ENCODE assay signal across 10 cellular contexts in genomic region chr19:3983542-3983914, GRCh38. TPM values are rescaled to one million over a fixed set of nuclear protein-coding genes. Genes with fewer than 3 reads are reported as not detected.
A peak's percentile ranks its signal among the peaks of the same experiment; 100 is the strongest.
DNase-seq lines count a peak whose midpoint lies in the region; ATAC-seq and TF ChIP-seq lines count a peak whose summit lies in the region.
"Had no signal": no experiment of that assay in that cellular context is flagged by ENCODE, and none has a peak within 500 bp of the region (broad histone marks: within the 10 kb centered on the region; RNA-seq: fewer than 3 reads in every experiment).

No MANE protein-coding gene starts in this region.

- H4K20me1 ChIP-seq in HCT116 (ENCODE audit: insufficient read depth) = peaks cover 59% of the 10 kb centered on the region; the same call in 1 of the 2 replicates

- DNase-seq in HCT116 (ENCODE audit: low read depth, low spot score) (no peak), left ventricle myocardium inferior (no peak), NCI-H82 treated with DMSO at 0.1 percent for 48 hours (lab: John Stamatoyannopoulos, UW; ENCODE audit: unreplicated experiment) (no peak), NCI-H2029 treated with DMSO at 0.1 percent for 48 hours (lab: John Stamatoyannopoulos, UW) (no peak), DMS53 (lab: John Stamatoyannopoulos, UW) (no peak)
- DNase-seq in activated CD4-positive, alpha-beta memory T cell treated with anti-CD3 and anti-CD28 coated beads, Interleukin-2, amount 10 ng/mL, durations not matched to agents 7 days and 5 days = no peak
- no peak for DNase-seq in stimulated activated naive CD4-positive, alpha-beta T cell (lab: John Stamatoyannopoulos, UW)

- H3K4me3 ChIP-seq in HCT116 (replicated peaks in 1 of 2; ENCODE audit: low read depth in 1 of 2, low read length in 2 of 2) (peak overlapping the region; percentile 95), left ventricle myocardium inferior (peak overlapping the region; percentile 88), skin epidermis (peak overlapping the region; percentile 69 to 96 (median 83))

- peak overlapping the region; percentile 93 for H3K4me3 Mint-ChIP-seq in activated CD4-positive, alpha-beta memory T cell treated with anti-CD3 and anti-CD28 coated beads, Interleukin-2, amount 10 ng/mL, durations not matched to agents 7 days and 5 days

- H3K9me3 Mint-ChIP-seq in activated CD4-positive, alpha-beta memory T cell treated with anti-CD3 and anti-CD28 coated beads, Interleukin-2, amount 10 ng/mL, durations not matched to agents 7 days and 5 days = no peaks in the 10 kb centered on the region

- H3K9me2 ChIP-seq in HCT116 (ENCODE audit: insufficient read depth) = no peaks in the 10 kb centered on the region

- intact Hi-C loops in HCT116 (cut with micrococcal nuclease) (no loop called here), left ventricle myocardium inferior (cut with micrococcal nuclease) (loop anchor here (10.0 kb wide), 1 partner anchor 151 kb away; no protein-coding TSS in a partner anchor)

- POLR2A ChIA-PET in HCT116 (lab: Charles Lee) = interaction anchor here (3.1 kb wide), 1 partner anchor 13 kb away, joined by 60 read pairs; the partner anchor contains the start of gene DAPK3
- POLR2A ChIA-PET in activated CD4-positive, alpha-beta memory T cell treated with anti-CD3 and anti-CD28 coated beads, Interleukin-2, amount 10 ng/mL, durations not matched to agents 7 days and 5 days (lab: Charles Lee) = interaction anchor here (1.1 to 8.5 kb wide), 9 partner anchors 8 to 356 kb away, joined by 3 to 122 read pairs (median 6); partner anchors contain the start of genes CACTIN, DAPK3, MRPL54 and PIAS4

- TF ChIP-seq CTCF in HCT116 (IDR thresholded peaks at IDR 0.05 in 2 of 3, conservative IDR thresholded peaks at IDR 0.05 in 1 of 3; ENCODE audit: borderline replicate concordance in 1 of 3, insufficient read depth in 1 of 3, low read depth in 2 of 3, low read length in 2 of 3) (no peak), left ventricle myocardium inferior (IDR thresholded peaks at IDR 0.05; ENCODE audit: borderline replicate concordance) (no peak)

- H3K9ac ChIP-seq in HCT116 (ENCODE audit: low read length) = peak overlapping the region; percentile 99

- BruUV-seq in HCT116 (replicated peaks; lab: Mats Ljungman, UMichigan) = no TSS peak

- peaks cover 66% of the 10 kb centered on the region for H3K79me2 ChIP-seq in HCT116 (ENCODE audit: insufficient read depth, low read length)

- RAD21 ChIA-PET in HCT116 (lab: Charles Lee; ENCODE audit: low non-redundant PET in 1 of 2, low total read pairs in 2 of 2, uncharacterized antibody in 2 of 2, unreplicated experiment in 2 of 2) = no interaction called here

- peaks cover 22 to 53% of the 10 kb centered on the region in 2 experiments for H3K4me1 ChIP-seq in HCT116 (ENCODE audit: control insufficient read depth in 1 of 2, insufficient read depth in 2 of 2, low read length in 2 of 2)
- H3K4me1 ChIP-seq in left ventricle myocardium inferior = peaks cover 70% of the 10 kb centered on the region

- H3K27me3 Mint-ChIP-seq in activated CD4-positive, alpha-beta memory T cell treated with anti-CD3 and anti-CD28 coated beads, Interleukin-2, amount 10 ng/mL, durations not matched to agents 7 days and 5 days = no peaks in the 10 kb centered on the region

- peak overlapping the region; percentile 95 for H3K27ac Mint-ChIP-seq in activated CD4-positive, alpha-beta memory T cell treated with anti-CD3 and anti-CD28 coated beads, Interleukin-2, amount 10 ng/mL, durations not matched to agents 7 days and 5 days

- H3K27me3 ChIP-seq in HCT116 (ENCODE audit: insufficient read depth, low read length) (no peaks in the 10 kb centered on the region), left ventricle myocardium inferior (ENCODE audit: low read depth) (no peaks in the 10 kb centered on the region)

- no peak for TF ChIP-seq POLR2A in HCT116 (IDR thresholded peaks at IDR 0.05; ENCODE audit: borderline replicate concordance, extremely low read depth, insufficient read depth, insufficient read length)

- H3K36me3 Mint-ChIP-seq in activated CD4-positive, alpha-beta memory T cell treated with anti-CD3 and anti-CD28 coated beads, Interleukin-2, amount 10 ng/mL, durations not matched to agents 7 days and 5 days (ENCODE audit: low read depth) = peaks cover 63% of the 10 kb centered on the region

- TF ChIP-seq RAD21 in HCT116 (IDR thresholded peaks at IDR 0.05; ENCODE audit: low read depth) = no peak

- H2AFZ ChIP-seq in HCT116 (ENCODE audit: low read depth, low read length, poor library complexity, severe bottlenecking) = no peak overlapping the region

- no peaks in the 10 kb centered on the region for H3K9me3 ChIP-seq in HCT116 (ENCODE audit: control insufficient read depth in 1 of 2, insufficient read depth in 1 of 2, low read depth in 1 of 2, low read length in 2 of 2)
- no peaks in the 10 kb centered on the region for H3K9me3 ChIP-seq in left ventricle myocardium inferior (replicated peaks)

- peak overlapping the region; percentile 98 for H3K27ac ChIP-seq in HCT116 (ENCODE audit: low read depth, low read length)
- H3K27ac ChIP-seq in left ventricle myocardium inferior (replicated peaks) = peak overlapping the region; percentile 93
- peak overlapping the region in 15 of 21 experiments; percentile 91 to 99 (median 97) for H3K27ac ChIP-seq in skin epidermis

- peaks cover 68% of the 10 kb centered on the region for H3K4me1 Mint-ChIP-seq in activated CD4-positive, alpha-beta memory T cell treated with anti-CD3 and anti-CD28 coated beads, Interleukin-2, amount 10 ng/mL, durations not matched to agents 7 days and 5 days

- CTCF ChIA-PET in HCT116 (lab: Charles Lee) = no interaction called here
- CTCF ChIA-PET in activated CD4-positive, alpha-beta memory T cell treated with anti-CD3 and anti-CD28 coated beads, Interleukin-2, amount 10 ng/mL, durations not matched to agents 7 days and 5 days (lab: Charles Lee) = interaction anchor here (0.6 to 1.0 kb wide), 2 partner anchors 12 to 22 kb away, joined by 3 to 4 read pairs; partner anchors contain the start of gene DAPK3

- ATAC-seq in HCT116 = no peak

- H3K36me3 ChIP-seq in HCT116 (ENCODE audit: control insufficient read depth in 1 of 2, insufficient read depth in 2 of 2, low read length in 2 of 2) (peaks cover 50 to 62% of the 10 kb centered on the region in 2 experiments), left ventricle myocardium inferior (peaks cover 60% of the 10 kb centered on the region)

- peak overlapping the region; percentile 84 for H3K4me2 ChIP-seq in HCT116 (ENCODE audit: low read length)

TF ChIP-seq in HCT116, 20 proteins besides CTCF, POLR2A, EP300 and RAD21:
- TF ChIP-seq POLR2AphosphoS5 (IDR thresholded peaks at IDR 0.05; ENCODE audit: low read depth, low read length) = no peak
- TF ChIP-seq YY1 (IDR thresholded peaks at IDR 0.05; ENCODE audit: extremely low read depth, insufficient replicate concordance, low read depth, low read length) = no peak
- TF ChIP-seq CBX3 (IDR thresholded peaks at IDR 0.05; ENCODE audit: low read depth) = no peak
- TF ChIP-seq ATF3 (IDR thresholded peaks at IDR 0.05) = no peak
- TF ChIP-seq TCF7L2 (IDR thresholded peaks at IDR 0.05; ENCODE audit: borderline replicate concordance, extremely low read depth, insufficient read depth, insufficient read length) = no peak
- no peak for TF ChIP-seq ZFX (IDR thresholded peaks at IDR 0.05)
- no peak for TF ChIP-seq SRF (IDR thresholded peaks at IDR 0.05; ENCODE audit: low read depth)

RNA-seq across cellular contexts. Expression of gene EEF2, which starts 1.7 kb away (rescaled TPM):
- total RNA-seq in HCT116 (2021; ENCODE audit: unreplicated experiment) (3,796 TPM), left ventricle myocardium inferior (2,303 TPM)
- polyA plus RNA-seq in HCT116 (2012) = 3,320 and 3,735 TPM in 2 replicates
- 1,000 to 10,000 TPM; 1,543 to 1,592 TPM for total RNA-seq in activated CD4-positive, alpha-beta memory T cell treated with anti-CD3 and anti-CD28 coated beads, Interleukin-2, amount 10 ng/mL, durations not matched to agents 7 days and 5 days

RNA-seq across cellular contexts. Expression of gene DAPK3, which starts 12.6 kb away (rescaled TPM):
- 54.8 TPM for total RNA-seq in HCT116 (2021; ENCODE audit: unreplicated experiment)
- 48.0 and 62.1 TPM in 2 replicates for polyA plus RNA-seq in HCT116 (2012)
- 10 to 100 TPM; 41.3 to 42.7 TPM for total RNA-seq in activated CD4-positive, alpha-beta memory T cell treated with anti-CD3 and anti-CD28 coated beads, Interleukin-2, amount 10 ng/mL, durations not matched to agents 7 days and 5 days
- 74.6 TPM for total RNA-seq in left ventricle myocardium inferior

RNA-seq across cellular contexts. Expression of gene PIAS4, which starts 24.0 kb away (rescaled TPM):
- total RNA-seq in HCT116 (2021; ENCODE audit: unreplicated experiment) (28.4 TPM), left ventricle myocardium inferior (15.4 TPM)
- 15.6 and 19.9 TPM in 2 replicates for polyA plus RNA-seq in HCT116 (2012)
- 10 to 100 TPM; 28.6 to 33.2 TPM for total RNA-seq in activated CD4-positive, alpha-beta memory T cell treated with anti-CD3 and anti-CD28 coated beads, Interleukin-2, amount 10 ng/mL, durations not matched to agents 7 days and 5 days

RNA-seq across cellular contexts. Expression of gene NMRK2, which starts 50.7 kb away (rescaled TPM):
- total RNA-seq in HCT116 (2021; ENCODE audit: unreplicated experiment) (not detected), left ventricle myocardium inferior (458 TPM)
- polyA plus RNA-seq in HCT116 (2012) = not detected in 2 replicates
- total RNA-seq in activated CD4-positive, alpha-beta memory T cell treated with anti-CD3 and anti-CD28 coated beads, Interleukin-2, amount 10 ng/mL, durations not matched to agents 7 days and 5 days = not detected
- total RNA-seq: H4, mesenteric fat pad had no signal
